In genomic region chr11:96221244-96222070, GRCh38 we compare ENCODE assay signal across 17 cellular contexts.
DNase-seq lines count a peak whose midpoint lies in the region; ATAC-seq and TF ChIP-seq lines count a peak whose summit lies in the region.
"Had no signal": no experiment of that assay in that cellular context is flagged by ENCODE, and none has a peak within 500 bp of the region (broad histone marks: within the 10 kb centered on the region; RNA-seq: fewer than 3 reads in every experiment).

No MANE protein-coding gene starts in this region.

- peak overlapping the region; percentile 12 for H3K27ac ChIP-seq in effector memory CD4-positive, alpha-beta T cell (ENCODE audit: insufficient read depth, low read length, poor library complexity, severe bottlenecking)
- peak overlapping the region; percentile 2 to 92 (median 80) for H3K27ac ChIP-seq in spleen
- no peak overlapping the region for H3K27ac ChIP-seq in Karpas-422 (ENCODE audit: low read length)
- H3K27ac ChIP-seq: colonic mucosa, esophagus squamous epithelium had no signal

- H3K36me3 ChIP-seq in Loucy (ENCODE audit: insufficient read depth, low read length) (no peaks in the 10 kb centered on the region), spleen (no peaks in the 10 kb centered on the region), Karpas-422 (ENCODE audit: insufficient read depth, low read length) (no peaks in the 10 kb centered on the region)
- no peaks in the 10 kb centered on the region for H3K36me3 ChIP-seq in effector memory CD4-positive, alpha-beta T cell (ENCODE audit: control insufficient read depth, insufficient read depth, low read length)
- H3K36me3 ChIP-seq: colonic mucosa, esophagus squamous epithelium, thyroid gland had no signal

- H3K9ac ChIP-seq in Loucy (ENCODE audit: low read depth, low read length, poor library complexity, severe bottlenecking): no peak overlapping the region
- H3K9ac ChIP-seq in Karpas-422 (ENCODE audit: low read length): no peak overlapping the region

- H3K27me3 ChIP-seq in Loucy (ENCODE audit: insufficient read depth, low read length, poor library complexity, severe bottlenecking): no peaks in the 10 kb centered on the region
- H3K27me3 ChIP-seq in effector memory CD4-positive, alpha-beta T cell (replicated peaks; ENCODE audit: control insufficient read depth, insufficient read depth, low read length, poor library complexity, severe bottlenecking): no peaks in the 10 kb centered on the region
- no peaks in the 10 kb centered on the region for H3K27me3 ChIP-seq in spleen (replicated peaks in 1 of 7)
- no peaks in the 10 kb centered on the region for H3K27me3 ChIP-seq in Karpas-422 (ENCODE audit: low read length)
- H3K27me3 ChIP-seq: colonic mucosa, esophagus squamous epithelium, thyroid gland had no signal

- ATAC-seq in activated CD4-positive, CD25-positive, alpha-beta regulatory T cell treated with anti-CD3 and anti-CD28 coated beads, Interleukin-2, amount 50 U/mL, for 24 hours: peak; percentile 28 to 41
- no peak for ATAC-seq in HG02763 (IDR thresholded peaks at IDR 0.05; ENCODE audit: unreplicated experiment)

- WGBS in spleen, 5 donors: 41 to 48% (median 43%) methylated on average over 4 of the region's 4 CpGs

- H3K4me1 ChIP-seq in Loucy (ENCODE audit: insufficient read depth, low read length, poor library complexity, severe bottlenecking): peaks cover 38% of the 10 kb centered on the region
- peaks cover 51% of the 10 kb centered on the region for H3K4me1 ChIP-seq in effector memory CD4-positive, alpha-beta T cell (ENCODE audit: control insufficient read depth, insufficient read depth, low read length, poor library complexity, severe bottlenecking)
- peaks cover 46 to 100% (median 78%) of the 10 kb centered on the region in 6 donors for H3K4me1 ChIP-seq in spleen
- H3K4me1 ChIP-seq in Karpas-422 (ENCODE audit: low read length): peaks cover under 1% of the 10 kb centered on the region; the same call in 1 of the 2 replicates
- H3K4me1 ChIP-seq: colonic mucosa had no signal

- no peak for DNase-seq in activated CD4-positive, CD25-positive, alpha-beta regulatory T cell (lab: John Stamatoyannopoulos, UW)
- DNase-seq in effector memory CD4-positive, alpha-beta T cell: no peak
- no peak for DNase-seq in spleen
- no peak for DNase-seq in NCI-H1436 treated with DMSO at 0.1 percent for 48 hours (lab: John Stamatoyannopoulos, UW)
- no peak for DNase-seq in Karpas-422
- DNase-seq: 8988T; activated effector memory CD4-positive, alpha-beta T cell treated with Interleukin-2 at 50 U/mL for 16 hours; colonic mucosa; esophagus squamous epithelium; GOT3; NCI-H1105 treated with DMSO at 0.1 percent for 48 hours; NCI-H524; SHP77; thyroid gland had no signal

- H4K20me1 ChIP-seq in Loucy (ENCODE audit: insufficient read depth, low read length, poor library complexity, severe bottlenecking) (no peaks in the 10 kb centered on the region), Karpas-422 (ENCODE audit: insufficient read depth, low read depth, low read length) (no peaks in the 10 kb centered on the region)

- no peaks in the 10 kb centered on the region for H3K9me3 ChIP-seq in Loucy (ENCODE audit: insufficient read depth, low read depth, low read length)
- no peaks in the 10 kb centered on the region for H3K9me3 ChIP-seq in effector memory CD4-positive, alpha-beta T cell (ENCODE audit: control insufficient read depth, low read length)
- no peaks in the 10 kb centered on the region for H3K9me3 ChIP-seq in spleen
- H3K9me3 ChIP-seq in Karpas-422 (ENCODE audit: low read length): no peaks in the 10 kb centered on the region
- H3K9me3 ChIP-seq: colonic mucosa, esophagus squamous epithelium, thyroid gland had no signal

- TF ChIP-seq CTCF in Loucy (conservative IDR thresholded peaks at IDR 0.05; ENCODE audit: low read length) (no peak), spleen (IDR thresholded peaks at IDR 0.05 in 8 of 11, conservative IDR thresholded peaks at IDR 0.05 in 3 of 11) (no peak)

- no peak overlapping the region for H3K4me3 ChIP-seq in Loucy (ENCODE audit: low read length, poor library complexity, severe bottlenecking)
- H3K4me3 ChIP-seq in effector memory CD4-positive, alpha-beta T cell (ENCODE audit: insufficient read depth, low read depth, low read length, poor library complexity, severe bottlenecking): no peak overlapping the region
- H3K4me3 ChIP-seq in spleen: no peak overlapping the region
- H3K4me3 ChIP-seq in Karpas-422 (ENCODE audit: low read length): no peak overlapping the region
- H3K4me3 ChIP-seq: colonic mucosa, esophagus squamous epithelium, thyroid gland had no signal

- TF ChIP-seq POLR2A in spleen (IDR thresholded peaks at IDR 0.05): no peak

- H2AFZ ChIP-seq in Loucy (ENCODE audit: low read length): no peak overlapping the region
- H2AFZ ChIP-seq in Karpas-422 (ENCODE audit: low read length): no peak overlapping the region

- peak overlapping the region; percentile 75 for H3K4me2 ChIP-seq in Loucy (ENCODE audit: low read depth, low read length, poor library complexity, severe bottlenecking)
- H3K4me2 ChIP-seq in Karpas-422 (ENCODE audit: low read depth, low read length, poor library complexity, severe bottlenecking): no peak overlapping the region

- no peaks in the 10 kb centered on the region for H3K79me2 ChIP-seq in Loucy (ENCODE audit: insufficient read depth, low read length)
- H3K79me2 ChIP-seq in Karpas-422 (ENCODE audit: low read length): no peaks in the 10 kb centered on the region

- H3K9me2 ChIP-seq in Loucy (replicated peaks; ENCODE audit: low read depth, low read length) (no peaks in the 10 kb centered on the region), Karpas-422 (replicated peaks; ENCODE audit: insufficient read depth, low read length) (no peaks in the 10 kb centered on the region)

- no peaks in the 10 kb centered on the region for H3F3A ChIP-seq in Loucy (ENCODE audit: low read depth)

- intact Hi-C loops in spleen (cut with DNase I; ENCODE audit: low total_unique reads): no loop called here
